In genomic region chr3:71891483-71891882, GRCh38 we compare ENCODE assay signal across 22 cellular contexts.
"Had no signal": no experiment of that assay in that cellular context is flagged by ENCODE, and none has a peak within 500 bp of the region (broad histone marks: within the 10 kb centered on the region; RNA-seq: fewer than 3 reads in every experiment).

No MANE protein-coding gene starts in this region.

- H3K4me1 Mint-ChIP-seq: activated naive CD4-positive, alpha-beta T cell treated with anti-CD3 and anti-CD28 coated beads, Interleukin-2, amount 50 U/mL, for 24 hours; naive thymus-derived CD4-positive, alpha-beta T cell; stimulated activated naive B cell treated with anti-CD40 and anti-IgM and Interleukin-4, amounts not matched to agents 10 μg/mL and 1 μg/mL and 100 μg/mL, for 72 hours had no signal

- H3K27ac Mint-ChIP-seq: activated CD8-positive, alpha-beta T cell treated with anti-CD3 and anti-CD28 coated beads, Interleukin-2, amount 10 ng/mL, durations not matched to agents 7 days and 5 days; activated naive CD4-positive, alpha-beta T cell treated with anti-CD3 and anti-CD28 coated beads, Interleukin-2, amount 50 U/mL, for 24 hours; effector memory CD8-positive, alpha-beta T cell; naive thymus-derived CD4-positive, alpha-beta T cell; stimulated activated naive B cell treated with anti-CD40 and anti-IgM and Interleukin-4, amounts not matched to agents 10 μg/mL and 1 μg/mL and 100 μg/mL, for 72 hours; T-helper 2 cell treated with Interferon-gamma antibody and Interleukin-4, amounts not matched to agents 5 μg/mL and 100 μg/mL, for 36 hours had no signal

- H3K4me3 Mint-ChIP-seq: activated CD8-positive, alpha-beta T cell treated with anti-CD3 and anti-CD28 coated beads, Interleukin-2, amount 10 ng/mL, durations not matched to agents 7 days and 5 days; activated naive CD4-positive, alpha-beta T cell treated with anti-CD3 and anti-CD28 coated beads, Interleukin-2, amount 50 U/mL, for 24 hours; effector memory CD8-positive, alpha-beta T cell; naive thymus-derived CD4-positive, alpha-beta T cell; neural crest cell; stimulated activated naive B cell treated with anti-CD40 and anti-IgM and Interleukin-4, amounts not matched to agents 10 μg/mL and 1 μg/mL and 100 μg/mL, for 72 hours; T-helper 2 cell treated with Interferon-gamma antibody and Interleukin-4, amounts not matched to agents 5 μg/mL and 100 μg/mL, for 36 hours had no signal

- DNase-seq: activated CD4-positive, alpha-beta T cell treated with anti-CD3 and anti-CD28 coated beads, Interleukin-2, amount 50 U/mL, for 1 hour; activated CD4-positive, CD25-positive, alpha-beta regulatory T cell treated with anti-CD3 and anti-CD28 coated beads, Interleukin-2, amount 50 U/mL, for 72 hours; activated CD8-positive, alpha-beta T cell treated with anti-CD3 and anti-CD28 coated beads, Interleukin-2, amount 10 ng/mL, durations not matched to agents 7 days and 5 days; activated gamma-delta T cell treated with Interleukin-2 at 50 U/mL for 16 hours; anterior cingulate cortex; body of pancreas; effector memory CD8-positive, alpha-beta T cell; heart left ventricle; left cardiac atrium; mesenchymal stem cell; mucosa of descending colon; naive thymus-derived CD4-positive, alpha-beta T cell; retina; sigmoid colon; stimulated activated CD4-positive, alpha-beta T cell treated with anti-CD3 and anti-CD28 coated beads, Interleukin-2, amount 100 ng/mL, for 48 hours; stimulated activated CD8-positive, alpha-beta memory T cell treated with anti-CD3 and anti-CD28 coated beads, Interleukin-4, amount 100 ng/mL, for 48 hours; stimulated activated naive B cell treated with anti-CD40 and anti-IgM and Interleukin-4, amounts not matched to agents 10 μg/mL and 1 μg/mL and 100 μg/mL, for 72 hours; transverse colon; WERI-Rb-1 had no signal

- H3K36me3 Mint-ChIP-seq: activated naive CD4-positive, alpha-beta T cell treated with anti-CD3 and anti-CD28 coated beads, Interleukin-2, amount 50 U/mL, for 24 hours; naive thymus-derived CD4-positive, alpha-beta T cell; stimulated activated naive B cell treated with anti-CD40 and anti-IgM and Interleukin-4, amounts not matched to agents 10 μg/mL and 1 μg/mL and 100 μg/mL, for 72 hours had no signal

- H3K9me3 Mint-ChIP-seq: activated naive CD4-positive, alpha-beta T cell treated with anti-CD3 and anti-CD28 coated beads, Interleukin-2, amount 50 U/mL, for 24 hours; effector memory CD8-positive, alpha-beta T cell; naive thymus-derived CD4-positive, alpha-beta T cell; T-helper 2 cell treated with Interferon-gamma antibody and Interleukin-4, amounts not matched to agents 5 μg/mL and 100 μg/mL, for 36 hours had no signal
